ENCODE assay signal across 8 cellular contexts in genomic region chrX:118495958-118496762, GRCh38. TPM values are rescaled to one million over a fixed set of nuclear protein-coding genes. Genes with fewer than 3 reads are reported as not detected.
A peak's percentile ranks its signal among the peaks of the same experiment; 100 is the strongest.
DNase-seq lines count a peak whose midpoint lies in the region; ATAC-seq and TF ChIP-seq lines count a peak whose summit lies in the region.

No MANE protein-coding gene starts in this region.

- no TSS peak for BruUV-seq in PC-3 (replicated peaks; lab: Mats Ljungman, UMichigan)

- H3K27me3 ChIP-seq in PC-3 (ENCODE audit: low read length), result no peaks in the 10 kb centered on the region
- H3K27me3 ChIP-seq in prostate gland (replicated peaks; ENCODE audit: insufficient read depth), result no peaks in the 10 kb centered on the region
- no peaks in the 10 kb centered on the region for H3K27me3 ChIP-seq in vagina

- H3K27ac ChIP-seq in PC-3 (ENCODE audit: low read length) (no peak overlapping the region), prostate gland (peak overlapping the region; percentile 54 to 57), vagina (peak overlapping the region; percentile 89)

- peaks cover 30% of the 10 kb centered on the region for H3K4me1 Mint-ChIP-seq in activated T-helper 1 cell treated with anti-CD3 and anti-CD28 coated beads, Interleukin-12 subunit alpha, Interleukin-12 subunit beta, Interleukin-2, Interleukin-4 antibody, amounts not matched to agents 30 ng/mL and 10 ng/mL and 1 ng/mL, durations not matched to agents 14 hours and 24 hours and 36 hours (ENCODE audit: low read depth)

- ATAC-seq in HG03175 (IDR thresholded peaks at IDR 0.05; ENCODE audit: unreplicated experiment) (peak; percentile 61), PC-3 (peak; percentile 56), Right ventricle myocardium inferior (peak; percentile 32)

- H3K4me3 Mint-ChIP-seq in activated T-helper 1 cell treated with anti-CD3 and anti-CD28 coated beads, Interleukin-12 subunit alpha, Interleukin-12 subunit beta, Interleukin-2, Interleukin-4 antibody, amounts not matched to agents 30 ng/mL and 10 ng/mL and 1 ng/mL, durations not matched to agents 14 hours and 24 hours and 36 hours, result peak overlapping the region; percentile 98

- peak overlapping the region; percentile 98 for H3K4me2 ChIP-seq in PC-3 (ENCODE audit: low read length)

- H4K20me1 ChIP-seq in PC-3 (ENCODE audit: low read length), result no peaks in the 10 kb centered on the region

- 0% methylated on average over 17 of the region's 81 CpGs for WGBS in prostate gland

- no peaks in the 10 kb centered on the region for H3K36me3 ChIP-seq in PC-3 (ENCODE audit: low read depth, low read length)
- no peaks in the 10 kb centered on the region for H3K36me3 ChIP-seq in prostate gland
- H3K36me3 ChIP-seq in vagina, result no peaks in the 10 kb centered on the region

- in situ Hi-C loops in ACHN (cut with HindIII; ENCODE audit: low pct_ligation_motif_present, low pct_unique_long_range_greater_than_20kb, low sequenced_read_pairs) (no loop called here), GM18951 (cut with MboI; ENCODE audit: low sequenced_read_pairs, unreplicated experiment) (no loop called here)

- H3K36me3 Mint-ChIP-seq in activated T-helper 1 cell treated with anti-CD3 and anti-CD28 coated beads, Interleukin-12 subunit alpha, Interleukin-12 subunit beta, Interleukin-2, Interleukin-4 antibody, amounts not matched to agents 30 ng/mL and 10 ng/mL and 1 ng/mL, durations not matched to agents 14 hours and 24 hours and 36 hours (ENCODE audit: low read depth), result peaks cover 4% of the 10 kb centered on the region

- no peaks in the 10 kb centered on the region for H3K9me3 Mint-ChIP-seq in activated T-helper 1 cell treated with anti-CD3 and anti-CD28 coated beads, Interleukin-12 subunit alpha, Interleukin-12 subunit beta, Interleukin-2, Interleukin-4 antibody, amounts not matched to agents 30 ng/mL and 10 ng/mL and 1 ng/mL, durations not matched to agents 14 hours and 24 hours and 36 hours

- H3K27me3 Mint-ChIP-seq in activated T-helper 1 cell treated with anti-CD3 and anti-CD28 coated beads, Interleukin-12 subunit alpha, Interleukin-12 subunit beta, Interleukin-2, Interleukin-4 antibody, amounts not matched to agents 30 ng/mL and 10 ng/mL and 1 ng/mL, durations not matched to agents 14 hours and 24 hours and 36 hours (ENCODE audit: insufficient read depth), result no peaks in the 10 kb centered on the region

- H3K9ac ChIP-seq in PC-3 (ENCODE audit: low read length), result peak overlapping the region; percentile 16; the same call in 1 of the 2 replicates

- TF ChIP-seq CTCF in PC-3 (conservative IDR thresholded peaks at IDR 0.05; ENCODE audit: low read depth, low read length) (no peak), prostate gland (IDR thresholded peaks at IDR 0.05) (no peak), vagina (IDR thresholded peaks at IDR 0.05) (no peak)

- CTCF ChIA-PET in PC-3 (lab: Charles Lee), result no interaction called here

- no peaks in the 10 kb centered on the region for H3K9me3 ChIP-seq in PC-3 (ENCODE audit: low read length)
- no peaks in the 10 kb centered on the region for H3K9me3 ChIP-seq in prostate gland
- no peaks in the 10 kb centered on the region for H3K9me3 ChIP-seq in vagina

- H3K4me3 ChIP-seq in PC-3 (ENCODE audit: low read length), result peak overlapping the region; percentile 81
- peak overlapping the region; percentile 45 to 50 for H3K4me3 ChIP-seq in prostate gland
- peak overlapping the region; percentile 66 to 78 for H3K4me3 ChIP-seq in vagina

- H2AFZ ChIP-seq in PC-3 (ENCODE audit: low read length), result peak overlapping the region; percentile 99

- no peaks in the 10 kb centered on the region for H3K79me2 ChIP-seq in PC-3 (ENCODE audit: low read length)

- intact Hi-C loops in PC-3 (cut with micrococcal nuclease) (no loop called here), Right ventricle myocardium inferior (cut with DNase I) (no loop called here), prostate gland (cut with DNase I) (loop anchor here (10.0 kb wide), 1 partner anchor 109 kb away; no protein-coding TSS in a partner anchor), vagina (cut with DNase I) (loop anchor here (10.0 kb wide), 1 partner anchor 69 kb away; no protein-coding TSS in a partner anchor)
- intact Hi-C loops in activated T-helper 1 cell treated with anti-CD3 and anti-CD28 coated beads, Interleukin-12 subunit alpha, Interleukin-12 subunit beta, Interleukin-2, Interleukin-4 antibody, amounts not matched to agents 30 ng/mL and 10 ng/mL and 1 ng/mL, durations not matched to agents 14 hours and 24 hours and 36 hours (cut with micrococcal nuclease), result loop anchor here (1.0 to 5.0 kb wide), 6 partner anchors 32 to 741 kb away; partner anchors contain the start of genes PGRMC1 and WDR44

- H3F3A ChIP-seq in PC-3 (ENCODE audit: low read length, unreplicated experiment), result no peaks in the 10 kb centered on the region

- H3K4me1 ChIP-seq in PC-3 (ENCODE audit: insufficient read depth, low read length) (no peaks in the 10 kb centered on the region), prostate gland (replicated peaks) (no peaks in the 10 kb centered on the region), vagina (no peaks in the 10 kb centered on the region)

- POLR2A ChIA-PET in PC-3 (lab: Charles Lee; ENCODE audit: unreplicated experiment), result interaction anchor here (0.6 to 0.7 kb wide), 3 partner anchors 12 to 168 kb away, joined by 3 to 4 read pairs (median 3); no protein-coding TSS in a partner anchor

- peak overlapping the region; percentile 97 for H3K27ac Mint-ChIP-seq in activated T-helper 1 cell treated with anti-CD3 and anti-CD28 coated beads, Interleukin-12 subunit alpha, Interleukin-12 subunit beta, Interleukin-2, Interleukin-4 antibody, amounts not matched to agents 30 ng/mL and 10 ng/mL and 1 ng/mL, durations not matched to agents 14 hours and 24 hours and 36 hours

- no peaks in the 10 kb centered on the region for H3K9me2 ChIP-seq in PC-3 (replicated peaks; ENCODE audit: low read length)

- peak; percentile 63 for TF ChIP-seq POLR2A in GM18951 (IDR thresholded peaks at IDR 0.05; ENCODE audit: extremely low read depth, insufficient read depth, insufficient read length)
- TF ChIP-seq POLR2A in prostate gland (IDR thresholded peaks at IDR 0.05), result no peak
- TF ChIP-seq POLR2A in vagina (IDR thresholded peaks at IDR 0.05), result peak in 1 of 2 donors; percentile 10

- DNase-seq in ACHN (peak; percentile 21), PC-3 (peak; percentile 44), Right ventricle myocardium inferior (ENCODE audit: missing footprints) (peak; percentile 84), prostate gland (ENCODE audit: low spot score) (peak; percentile 10), vagina (ENCODE audit: extremely low spot score in 2 of 2) (no peak)
- peak; percentile 71 for DNase-seq in activated T-helper 1 cell treated with anti-CD3 and anti-CD28 coated beads, Interleukin-12 subunit alpha, Interleukin-12 subunit beta, Interleukin-2, Interleukin-4 antibody, amounts not matched to agents 30 ng/mL and 10 ng/mL and 1 ng/mL, durations not matched to agents 14 hours and 24 hours and 36 hours (ENCODE audit: low spot score)

RNA-seq across cellular contexts. Expression of gene DOCK11, which starts 0.5 kb away (rescaled TPM):
- total RNA-seq in PC-3 (2014; rRNA removed) (3.0 TPM in 2 replicates), Right ventricle myocardium inferior (6.9 TPM), prostate gland (1 to 10 TPM; 2.6 to 4.7 TPM), vagina (20.6 TPM)
- 28.6 and 30.1 TPM in 2 replicates for total RNA-seq in activated T-helper 1 cell treated with anti-CD3 and anti-CD28 coated beads, Interleukin-12 subunit alpha, Interleukin-12 subunit beta, Interleukin-2, Interleukin-4 antibody, amounts not matched to agents 30 ng/mL and 10 ng/mL and 1 ng/mL, durations not matched to agents 14 hours and 24 hours and 36 hours

Comparison
In these comparisons a context has a peak if more than half of its experiments do, and no peak if none do; other contexts are left out.
1. DNase-seq: peak in ACHN (single experiment), PC-3 (single experiment), activated T-helper 1 cell treated with anti-CD3 and anti-CD28 coated beads, Interleukin-12 subunit alpha, Interleukin-12 subunit beta, Interleukin-2, Interleukin-4 antibody, amounts not matched to agents 30 ng/mL and 10 ng/mL and 1 ng/mL, durations not matched to agents 14 hours and 24 hours and 36 hours (single experiment), Right ventricle myocardium inferior (single experiment) and prostate gland (single experiment); none in vagina (0 of 2).
2. intact Hi-C loops: an anchor here in activated T-helper 1 cell treated with anti-CD3 and anti-CD28 coated beads, Interleukin-12 subunit alpha, Interleukin-12 subunit beta, Interleukin-2, Interleukin-4 antibody, amounts not matched to agents 30 ng/mL and 10 ng/mL and 1 ng/mL, durations not matched to agents 14 hours and 24 hours and 36 hours (1.0 to 5.0 kb wide), prostate gland (10.0 kb wide) and vagina (10.0 kb wide); none called in PC-3 and Right ventricle myocardium inferior.
3. Peak in every context shown above with its lines, with median percentiles within 50 percentile points of each other: ATAC-seq and H3K4me3 ChIP-seq.